Comparison of ENCODE assay signal across 21 cellular contexts in the genomic region with DNA sequence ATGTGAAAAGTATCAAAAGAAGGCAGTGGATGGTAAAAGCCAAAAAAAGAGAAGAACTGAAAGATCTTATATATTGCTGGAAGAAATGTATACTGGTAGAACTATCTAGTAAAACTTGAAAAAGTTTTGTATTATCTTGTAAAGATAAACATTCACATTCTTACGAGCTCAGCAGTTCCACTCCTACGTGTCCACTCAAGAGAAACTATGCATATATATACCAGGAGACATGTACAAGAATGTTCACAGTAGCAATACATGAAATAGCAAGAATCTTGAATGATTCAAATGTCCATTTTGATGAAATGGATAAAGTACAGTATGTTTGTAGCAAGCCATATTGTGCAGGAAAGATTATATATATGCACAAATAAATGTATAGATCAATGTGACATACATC.
"Had no signal": no experiment of that assay in that cellular context is flagged by ENCODE, and none has a peak within 500 bp of the region (broad histone marks: within the 10 kb centered on the region; RNA-seq: fewer than 3 reads in every experiment).

No MANE protein-coding gene starts in this region.

- H3K9me3 Mint-ChIP-seq: nephron; neural crest cell; stimulated activated naive CD8-positive, alpha-beta T cell treated with anti-CD3 and anti-CD28 coated beads, Interleukin-15, Interleukin-2, amounts not matched to agents 100 ng/mL and 50 ng/mL, for 24 hours had no signal

- H3K4me1 Mint-ChIP-seq: naive thymus-derived CD8-positive, alpha-beta T cell; nephron; neural crest cell; stimulated activated effector memory CD8-positive, alpha-beta T cell treated with anti-CD3 and anti-CD28 coated beads, Interleukin-12 subunit alpha, Interleukin-12 subunit beta, amount 100 ng/mL, for 72 hours had no signal

- H3K9me3 ChIP-seq: left lung, pancreas, prostate gland, spleen, suprapubic skin, thoracic aorta, tibial artery, upper lobe of right lung had no signal

- H3K36me3 Mint-ChIP-seq: naive thymus-derived CD8-positive, alpha-beta T cell; stimulated activated effector memory CD8-positive, alpha-beta T cell treated with anti-CD3 and anti-CD28 coated beads, Interleukin-12 subunit alpha, Interleukin-12 subunit beta, amount 100 ng/mL, for 72 hours had no signal

- H3K4me3 ChIP-seq: left lung, lung, pancreas, prostate gland, skin epidermis, spleen, suprapubic skin, thoracic aorta, tibial artery, upper lobe of right lung had no signal

- H3K36me3 ChIP-seq: left lung, pancreas, prostate gland, spleen, suprapubic skin, thoracic aorta, tibial artery, upper lobe of right lung had no signal

- H3K27me3 Mint-ChIP-seq: stimulated activated naive CD8-positive, alpha-beta T cell treated with anti-CD3 and anti-CD28 coated beads, Interleukin-15, Interleukin-2, amounts not matched to agents 100 ng/mL and 50 ng/mL, for 24 hours had no signal

- H3K27ac ChIP-seq: left lung, pancreas, prostate gland, skin epidermis, spleen, suprapubic skin, thoracic aorta, tibial artery, upper lobe of right lung had no signal

- H3K27me3 ChIP-seq: left lung, pancreas, spleen, suprapubic skin, tibial artery, upper lobe of right lung had no signal

- H3K4me1 ChIP-seq: left lung, pancreas, prostate gland, spleen, suprapubic skin, tibial artery, upper lobe of right lung had no signal

- DNase-seq: kidney; left lung; naive thymus-derived CD8-positive, alpha-beta T cell; pancreas; retina; right cardiac atrium; spleen; stimulated activated CD4-positive, alpha-beta T cell treated with anti-CD3 and anti-CD28 coated beads, Interleukin-4, amount 100 ng/mL, for 24 hours; stimulated activated naive CD4-positive, alpha-beta T cell; upper lobe of right lung had no signal

- H3K4me3 Mint-ChIP-seq: naive thymus-derived CD8-positive, alpha-beta T cell; nephron; neural crest cell; stimulated activated effector memory CD8-positive, alpha-beta T cell treated with anti-CD3 and anti-CD28 coated beads, Interleukin-12 subunit alpha, Interleukin-12 subunit beta, amount 100 ng/mL, for 72 hours; stimulated activated naive CD8-positive, alpha-beta T cell treated with anti-CD3 and anti-CD28 coated beads, Interleukin-15, Interleukin-2, amounts not matched to agents 100 ng/mL and 50 ng/mL, for 24 hours had no signal

- ATAC-seq: left colon; naive thymus-derived CD8-positive, alpha-beta T cell; stimulated activated effector memory CD8-positive, alpha-beta T cell treated with anti-CD3 and anti-CD28 coated beads, Interleukin-12 subunit alpha, Interleukin-12 subunit beta, amount 100 ng/mL, for 72 hours had no signal

- H3K27ac Mint-ChIP-seq: naive thymus-derived CD8-positive, alpha-beta T cell; stimulated activated effector memory CD8-positive, alpha-beta T cell treated with anti-CD3 and anti-CD28 coated beads, Interleukin-12 subunit alpha, Interleukin-12 subunit beta, amount 100 ng/mL, for 72 hours; stimulated activated naive CD8-positive, alpha-beta T cell treated with anti-CD3 and anti-CD28 coated beads, Interleukin-15, Interleukin-2, amounts not matched to agents 100 ng/mL and 50 ng/mL, for 24 hours had no signal
